Comparison of ENCODE assay signal across 12 cellular contexts in genomic region chr10:88090568-88091214, GRCh38.
DNase-seq lines count a peak whose midpoint lies in the region; ATAC-seq and TF ChIP-seq lines count a peak whose summit lies in the region.
"Had no signal": no experiment of that assay in that cellular context is flagged by ENCODE, and none has a peak within 500 bp of the region (broad histone marks: within the 10 kb centered on the region; RNA-seq: fewer than 3 reads in every experiment).

No MANE protein-coding gene starts in this region.

- CTCF ChIA-PET in HEK293 (lab: Yijun Ruan, JAX), result no interaction called here

- 77 to 90% methylated on average over 7 of the region's 7 CpGs for WGBS in sigmoid colon, 2 donors

- H3K9me3 ChIP-seq in HEK293 (ENCODE audit: control insufficient read depth, insufficient read depth, low read depth, low read length) (no peaks in the 10 kb centered on the region), sigmoid colon (no peaks in the 10 kb centered on the region)

- no peak for ATAC-seq in memory B cell (ENCODE audit: low read depth)
- no peak for ATAC-seq in GM18498 (IDR thresholded peaks at IDR 0.05; ENCODE audit: unreplicated experiment)
- ATAC-seq: left lobe of liver, SK-N-SH treated with all-trans-retinoic acid at 6 μM for 48 hours had no signal

- no peak overlapping the region for H3K4me3 Mint-ChIP-seq in memory B cell

- no peaks in the 10 kb centered on the region for H3K9me3 Mint-ChIP-seq in memory B cell

- peak; percentile 37 for DNase-seq in GM10266 (ENCODE audit: extremely low spot score)
- DNase-seq in SKM-1 (lab: John Stamatoyannopoulos, UW; ENCODE audit: unreplicated experiment), result peak; percentile 15
- no peak for DNase-seq in memory B cell (ENCODE audit: low spot score in 2 of 2)
- DNase-seq in sigmoid colon, result no peak
- no peak for DNase-seq in foreskin melanocyte
- DNase-seq: foreskin fibroblast, NCI-H446 had no signal

- H3K4me3 ChIP-seq in HEK293 (ENCODE audit: low read depth, low read length) (no peak overlapping the region), sigmoid colon (no peak overlapping the region)

- TF ChIP-seq EP300 in sigmoid colon (IDR thresholded peaks at IDR 0.05), result no peak

- intact Hi-C loops in sigmoid colon (cut with DNase I), result no loop called here

- H3K36me3 Mint-ChIP-seq in memory B cell, result no peaks in the 10 kb centered on the region

- POLR2A ChIA-PET in HEK293 (lab: Yijun Ruan, JAX), result no interaction called here

- no peaks in the 10 kb centered on the region for H3K27me3 ChIP-seq in sigmoid colon

- peak overlapping the region; percentile 73 for H3K27ac Mint-ChIP-seq in memory B cell

- TF ChIP-seq POLR2A in sigmoid colon (IDR thresholded peaks at IDR 0.05), result no peak

- no peaks in the 10 kb centered on the region for H3K36me3 ChIP-seq in HEK293 (ENCODE audit: control insufficient read depth in 2 of 2, insufficient read depth in 1 of 2, low read length in 2 of 2)
- no peaks in the 10 kb centered on the region for H3K36me3 ChIP-seq in sigmoid colon

- no peaks in the 10 kb centered on the region for H3K27me3 Mint-ChIP-seq in memory B cell

- TF ChIP-seq CTCF in GM10266 (IDR thresholded peaks at IDR 0.05; ENCODE audit: control insufficient read depth, insufficient read depth, low read depth, missing control alignments), result no peak
- no peak for TF ChIP-seq CTCF in HEK293 (tag by site-specific recombination; IDR thresholded peaks at IDR 0.05)
- no peak for TF ChIP-seq CTCF in sigmoid colon (IDR thresholded peaks at IDR 0.05)

- peaks cover 35% of the 10 kb centered on the region for H3K4me1 Mint-ChIP-seq in memory B cell

- no peak overlapping the region for H3K27ac ChIP-seq in HEK293 (ENCODE audit: extremely low read depth, low read depth, low read length)
- no peak overlapping the region for H3K27ac ChIP-seq in sigmoid colon
- H3K27ac ChIP-seq: parathyroid adenoma had no signal

- no peaks in the 10 kb centered on the region; the same call in 1 of the 2 replicates for H3K4me1 ChIP-seq in HEK293 (ENCODE audit: control insufficient read depth, insufficient read depth, low read length)
- peaks cover 0 to 10% (median 9%) of the 10 kb centered on the region in 4 donors for H3K4me1 ChIP-seq in sigmoid colon
- H3K4me1 ChIP-seq: parathyroid adenoma had no signal

TF ChIP-seq in HEK293, 187 proteins besides CTCF, POLR2A, EP300 and RAD21:
- TF ChIP-seq PRDM4 (tag by site-specific recombination; IDR thresholded peaks at IDR 0.05) (0 out of 2 replicates have a peak, but pooled peaks have one; percentile 30), ZNF140 (tag by site-specific recombination; IDR thresholded peaks at IDR 0.05) (no peak), ZNF654 (tag by site-specific recombination; IDR thresholded peaks at IDR 0.05; ENCODE audit: low read depth) (no peak), ZNF837 (tag by site-specific recombination; IDR thresholded peaks at IDR 0.05) (no peak), ZNF16 (tag by site-specific recombination; IDR thresholded peaks at IDR 0.05; ENCODE audit: low read depth) (no peak), GLI4 (tag by site-specific recombination; IDR thresholded peaks at IDR 0.05) (no peak)

Comparison
In these comparisons a context has a peak if more than half of its experiments do, and no peak if none do; other contexts are left out.
1. DNase-seq: peak in GM10266 (single experiment) and SKM-1 (single experiment); none in memory B cell (0 of 2), sigmoid colon (single experiment) and foreskin melanocyte (single experiment).